ENCODE assay signal across 9 cellular contexts in the genomic region with DNA sequence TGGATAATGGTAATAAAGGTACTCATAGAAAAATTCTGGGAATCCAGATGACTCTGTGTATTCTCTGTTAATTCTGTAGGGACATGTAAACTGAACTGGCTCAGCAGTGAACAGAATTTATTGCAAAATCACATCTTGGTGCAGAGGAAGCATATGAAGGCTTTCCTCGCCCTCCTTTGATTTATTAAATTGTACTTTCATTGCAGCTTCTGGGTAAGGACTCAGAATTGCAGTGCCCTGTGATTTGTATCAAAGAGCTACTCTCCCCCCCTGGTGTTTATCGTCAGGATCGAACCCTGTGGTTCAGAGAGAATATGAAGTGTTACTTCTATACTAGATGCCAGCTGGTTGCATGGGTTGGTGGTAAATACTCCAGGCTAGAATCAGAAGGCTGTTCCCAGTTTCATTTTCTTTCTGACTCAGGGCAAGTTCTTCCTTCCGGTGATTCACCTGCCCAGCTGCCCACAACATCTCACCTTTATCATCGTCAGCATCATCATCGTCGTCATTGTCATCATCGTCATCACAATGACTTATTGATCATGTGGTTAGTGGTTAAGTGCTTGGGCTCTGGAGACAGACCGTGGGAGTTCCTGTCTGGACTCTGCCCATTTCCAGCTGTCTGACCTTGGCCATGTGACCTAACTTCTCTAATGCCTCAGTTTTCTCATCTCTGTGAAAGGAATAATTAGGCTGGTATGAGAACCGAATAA.
DNase-seq lines count a peak whose midpoint lies in the region; ATAC-seq, FAIRE-seq and TF ChIP-seq lines count a peak whose summit lies in the region.
"Had no signal": no experiment of that assay in that cellular context is flagged by ENCODE, and none has a peak within 500 bp of the region (broad histone marks: within the 10 kb centered on the region; RNA-seq: fewer than 3 reads in every experiment).

No MANE protein-coding gene starts in this region.

- no peak overlapping the region for H3K4me2 ChIP-seq in HepG2 (ENCODE audit: low read depth, low read length)

- in situ Hi-C loops in HepG2 (cut with HindIII; ENCODE audit: extremely low pct_ligation_motif_present, low pct_unique_long_range_greater_than_20kb), result no loop called here

- H2AFZ ChIP-seq in HepG2 (ENCODE audit: low read length), result no peak overlapping the region

- no peaks in the 10 kb centered on the region for H4K20me1 ChIP-seq in HepG2 (ENCODE audit: insufficient read depth, low read length)

- H3K9ac ChIP-seq in HepG2 (ENCODE audit: insufficient read depth, low read depth, low read length), result no peak overlapping the region

- 81% methylated on average over 10 of the region's 10 CpGs for WGBS in HepG2 (ENCODE audit: low lambda C conversion rate)

- POLR2A ChIA-PET in HepG2 (lab: Yijun Ruan, JAX), result no interaction called here

- no peaks in the 10 kb centered on the region for H3K9me3 Mint-ChIP-seq in activated naive CD4-positive, alpha-beta T cell treated with anti-CD3 and anti-CD28 coated beads, Interleukin-2, amount 50 U/mL, for 72 hours

- peaks cover 0 to under 1% of the 10 kb centered on the region in 2 experiments; a peak in 1 of 5 replicates for H3K36me3 ChIP-seq in HepG2 (replicated peaks in 1 of 2; ENCODE audit: control insufficient read depth in 1 of 2, insufficient read depth in 2 of 2, low read length in 2 of 2)

- peak overlapping the region; percentile 71 to 73 for H3K27ac Mint-ChIP-seq in activated naive CD4-positive, alpha-beta T cell treated with anti-CD3 and anti-CD28 coated beads, Interleukin-2, amount 50 U/mL, for 72 hours

- H3K4me1 ChIP-seq in HepG2 (ENCODE audit: insufficient read depth, low read length), result peaks cover 45% of the 10 kb centered on the region

- TF ChIP-seq RAD21 in HepG2 (CRISPR knock-in tag; IDR thresholded peaks at IDR 0.05), result no peak

- no peaks in the 10 kb centered on the region for H3K79me2 ChIP-seq in HepG2 (ENCODE audit: insufficient read depth, low read length)

- no peak for TF ChIP-seq CTCF in HepG2 (CRISPR knock-in tag; IDR thresholded peaks at IDR 0.05)

- no peak overlapping the region for H3K27ac ChIP-seq in HepG2 (ENCODE audit: extremely low read length, insufficient read depth, low read length)

- FAIRE-seq in HepG2 (lab: Jason Lieb, UNC), result no peak
- FAIRE-seq: G401.6 had no signal

- DNase-seq in Right ventricle myocardium inferior (ENCODE audit: missing footprints), result no peak
- DNase-seq in cardiac septum (ENCODE audit: low spot score), result no peak
- peak; percentile 90 for DNase-seq in RPMI8226
- DNase-seq in activated naive CD4-positive, alpha-beta T cell treated with anti-CD3 and anti-CD28 coated beads, Interleukin-2, amount 50 U/mL, for 72 hours (ENCODE audit: low spot score in 2 of 2), result peak; percentile 65 to 85
- no peak for DNase-seq in HepG2 (ENCODE audit: low spot score)
- peak; percentile 46 for DNase-seq in stimulated activated CD8-positive, alpha-beta memory T cell treated with anti-CD3 and anti-CD28 coated beads, Interleukin-7, amount 100 ng/mL, for 24 hours (ENCODE audit: low read depth)
- no peak for DNase-seq in foreskin melanocyte

- H3K27me3 ChIP-seq in HepG2 (ENCODE audit: control insufficient read depth in 1 of 2, insufficient read depth in 2 of 2, low read length in 2 of 2), result no peaks in the 10 kb centered on the region

- no peak for TF ChIP-seq POLR2A in HepG2 (IDR thresholded peaks at IDR 0.05; ENCODE audit: insufficient read depth in 1 of 2, low read depth in 2 of 2, low read length in 2 of 2)

- BruUV-seq in HepG2 (replicated peaks; lab: Mats Ljungman, UMichigan), result no TSS peak

- no peaks in the 10 kb centered on the region for H3K9me3 ChIP-seq in HepG2 (ENCODE audit: low read length)

- H3K36me3 Mint-ChIP-seq in activated naive CD4-positive, alpha-beta T cell treated with anti-CD3 and anti-CD28 coated beads, Interleukin-2, amount 50 U/mL, for 72 hours, result no peaks in the 10 kb centered on the region

- H3K4me3 ChIP-seq in HepG2 (replicated peaks in 1 of 3; ENCODE audit: insufficient read depth in 1 of 3, low read depth in 2 of 3, low read length in 3 of 3), result no peak overlapping the region

- CTCF ChIA-PET in HepG2 (lab: Yijun Ruan, JAX; ENCODE audit: low intra/inter-chr PET ratio, low total read pairs), result no interaction called here

- ATAC-seq in Right ventricle myocardium inferior, result peak; percentile 20
- peak; percentile 74 for ATAC-seq in HG03060 (IDR thresholded peaks at IDR 0.05; ENCODE audit: low read depth, unreplicated experiment)
- ATAC-seq in activated naive CD4-positive, alpha-beta T cell treated with anti-CD3 and anti-CD28 coated beads, Interleukin-2, amount 50 U/mL, for 72 hours, result peak; percentile 93
- no peak for ATAC-seq in HepG2

- TF ChIP-seq EP300 in HepG2 (IDR thresholded peaks at IDR 0.05; ENCODE audit: low read depth in 2 of 2, low read length in 2 of 2) (no peak), HepG2 (CRISPR knock-in tag; IDR thresholded peaks at IDR 0.05; ENCODE audit: borderline replicate concordance) (no peak)

- intact Hi-C loops in Right ventricle myocardium inferior (cut with DNase I) (loop anchor here (5.0 kb wide), 1 partner anchor 393 kb away; a partner anchor contains a TSS), cardiac septum (cut with DNase I) (loop anchor here (10.0 kb wide), 1 partner anchor 816 kb away; no protein-coding TSS in a partner anchor), HepG2 (cut with micrococcal nuclease; ENCODE audit: unreplicated experiment) (no loop called here)

TF ChIP-seq in HepG2, 621 proteins besides CTCF, POLR2A, EP300 and RAD21:
- no peak for TF ChIP-seq ZNF850 (CRISPR knock-in tag; conservative IDR thresholded peaks at IDR 0.05)
- TF ChIP-seq ZNF333 (CRISPR knock-in tag; IDR thresholded peaks at IDR 0.05; ENCODE audit: borderline replicate concordance), result no peak
- TF ChIP-seq CREB1 (IDR thresholded peaks at IDR 0.05), result peak; percentile 59
- TF ChIP-seq CREB1 (CRISPR knock-in tag; IDR thresholded peaks at IDR 0.05), result no peak
- TF ChIP-seq MEIS2 (CRISPR knock-in tag; IDR thresholded peaks at IDR 0.05), result no peak
- no peak for TF ChIP-seq CBFB (CRISPR knock-in tag; IDR thresholded peaks at IDR 0.05)
- no peak for TF ChIP-seq GATAD1 (CRISPR knock-in tag; IDR thresholded peaks at IDR 0.05)
- TF ChIP-seq, protein P1, sequence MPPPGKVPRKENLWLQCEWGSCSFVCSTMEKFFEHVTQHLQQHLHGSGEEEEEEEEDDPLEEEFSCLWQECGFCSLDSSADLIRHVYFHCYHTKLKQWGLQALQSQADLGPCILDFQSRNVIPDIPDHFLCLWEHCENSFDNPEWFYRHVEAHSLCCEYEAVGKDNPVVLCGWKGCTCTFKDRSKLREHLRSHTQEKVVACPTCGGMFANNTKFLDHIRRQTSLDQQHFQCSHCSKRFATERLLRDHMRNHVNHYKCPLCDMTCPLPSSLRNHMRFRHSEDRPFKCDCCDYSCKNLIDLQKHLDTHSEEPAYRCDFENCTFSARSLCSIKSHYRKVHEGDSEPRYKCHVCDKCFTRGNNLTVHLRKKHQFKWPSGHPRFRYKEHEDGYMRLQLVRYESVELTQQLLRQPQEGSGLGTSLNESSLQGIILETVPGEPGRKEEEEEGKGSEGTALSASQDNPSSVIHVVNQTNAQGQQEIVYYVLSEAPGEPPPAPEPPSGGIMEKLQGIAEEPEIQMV (CRISPR knock-in tag; IDR thresholded peaks at IDR 0.05; ENCODE audit: low read depth), result no peak
- TF ChIP-seq ZNF776 (CRISPR knock-in tag; IDR thresholded peaks at IDR 0.05), result no peak

Comparison
In these comparisons a context has a peak if more than half of its experiments do, and no peak if none do; other contexts are left out.
1. DNase-seq: peak in RPMI8226 (single experiment), activated naive CD4-positive, alpha-beta T cell treated with anti-CD3 and anti-CD28 coated beads, Interleukin-2, amount 50 U/mL, for 72 hours (2 of 2) and stimulated activated CD8-positive, alpha-beta memory T cell treated with anti-CD3 and anti-CD28 coated beads, Interleukin-7, amount 100 ng/mL, for 24 hours (single experiment); none in Right ventricle myocardium inferior (single experiment), cardiac septum (single experiment), HepG2 (single experiment) and foreskin melanocyte (single experiment).